Comparison of ENCODE assay signal across 1 cellular context in the genomic region with DNA sequence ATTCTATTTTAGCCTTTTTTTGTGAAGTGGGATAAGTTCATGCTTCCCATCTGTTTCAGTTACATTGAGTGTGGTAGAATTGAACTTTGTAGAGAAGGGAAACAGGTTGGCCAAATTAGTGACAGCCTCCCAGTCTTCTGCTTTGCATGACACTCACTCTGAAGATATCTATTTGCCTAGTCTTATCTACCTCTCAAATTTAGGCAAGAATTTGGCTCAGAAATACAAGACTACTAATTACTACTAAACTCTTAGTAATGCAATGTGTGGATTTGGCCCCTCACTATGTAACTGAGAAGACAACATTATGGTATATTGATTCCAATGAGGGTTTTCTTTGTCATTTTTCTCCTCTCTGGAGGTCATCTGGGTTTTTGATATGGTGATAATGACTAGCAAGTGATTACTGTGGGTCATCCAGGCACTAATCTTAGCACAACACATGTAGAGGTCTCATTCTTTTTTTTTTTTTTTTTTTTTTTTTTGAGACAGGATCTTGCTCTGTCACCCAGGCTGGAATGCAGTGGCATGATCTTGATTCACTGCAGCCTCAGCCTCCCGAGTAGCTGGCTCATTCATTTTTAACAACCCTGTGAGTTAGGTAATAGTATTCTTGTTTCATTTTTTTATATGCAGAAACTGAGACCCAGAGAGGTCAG.
TF ChIP-seq lines count a peak whose summit lies in the region.

No MANE protein-coding gene starts in this region.

TF ChIP-seq in SK-N-SH treated with all-trans-retinoic acid at 6 μM for 48 hours, 23 proteins besides CTCF, POLR2A, EP300 and RAD21 (continued from another document):
- no peak for TF ChIP-seq TOX (CRISPR knock-in tag; IDR thresholded peaks at IDR 0.05; ENCODE audit: borderline replicate concordance)
- no peak for TF ChIP-seq BACH2 (CRISPR knock-in tag; IDR thresholded peaks at IDR 0.05; ENCODE audit: borderline replicate concordance)
- TF ChIP-seq PPARA (CRISPR knock-in tag; IDR thresholded peaks at IDR 0.05; ENCODE audit: borderline replicate concordance), result no peak
- TF ChIP-seq ZC3H10 (CRISPR knock-in tag; IDR thresholded peaks at IDR 0.05), result no peak
- no peak for TF ChIP-seq ISL1 (CRISPR knock-in tag; IDR thresholded peaks at IDR 0.05)
- TF ChIP-seq ARNTL (CRISPR knock-in tag; IDR thresholded peaks at IDR 0.05; ENCODE audit: borderline replicate concordance, low read depth), result no peak
- TF ChIP-seq ESRRG (CRISPR knock-in tag; IDR thresholded peaks at IDR 0.05), result no peak
- TF ChIP-seq, protein P1, sequence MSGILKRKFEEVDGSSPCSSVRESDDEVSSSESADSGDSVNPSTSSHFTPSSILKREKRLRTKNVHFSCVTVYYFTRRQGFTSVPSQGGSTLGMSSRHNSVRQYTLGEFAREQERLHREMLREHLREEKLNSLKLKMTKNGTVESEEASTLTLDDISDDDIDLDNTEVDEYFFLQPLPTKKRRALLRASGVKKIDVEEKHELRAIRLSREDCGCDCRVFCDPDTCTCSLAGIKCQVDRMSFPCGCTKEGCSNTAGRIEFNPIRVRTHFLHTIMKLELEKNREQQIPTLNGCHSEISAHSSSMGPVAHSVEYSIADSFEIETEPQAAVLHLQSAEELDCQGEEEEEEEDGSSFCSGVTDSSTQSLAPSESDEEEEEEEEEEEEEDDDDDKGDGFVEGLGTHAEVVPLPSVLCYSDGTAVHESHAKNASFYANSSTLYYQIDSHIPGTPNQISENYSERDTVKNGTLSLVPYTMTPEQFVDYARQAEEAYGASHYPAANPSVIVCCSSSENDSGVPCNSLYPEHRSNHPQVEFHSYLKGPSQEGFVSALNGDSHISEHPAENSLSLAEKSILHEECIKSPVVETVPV (CRISPR knock-in tag; IDR thresholded peaks at IDR 0.05), result no peak
